Comparison of ENCODE assay signal across 1 cellular context in the genomic region with DNA sequence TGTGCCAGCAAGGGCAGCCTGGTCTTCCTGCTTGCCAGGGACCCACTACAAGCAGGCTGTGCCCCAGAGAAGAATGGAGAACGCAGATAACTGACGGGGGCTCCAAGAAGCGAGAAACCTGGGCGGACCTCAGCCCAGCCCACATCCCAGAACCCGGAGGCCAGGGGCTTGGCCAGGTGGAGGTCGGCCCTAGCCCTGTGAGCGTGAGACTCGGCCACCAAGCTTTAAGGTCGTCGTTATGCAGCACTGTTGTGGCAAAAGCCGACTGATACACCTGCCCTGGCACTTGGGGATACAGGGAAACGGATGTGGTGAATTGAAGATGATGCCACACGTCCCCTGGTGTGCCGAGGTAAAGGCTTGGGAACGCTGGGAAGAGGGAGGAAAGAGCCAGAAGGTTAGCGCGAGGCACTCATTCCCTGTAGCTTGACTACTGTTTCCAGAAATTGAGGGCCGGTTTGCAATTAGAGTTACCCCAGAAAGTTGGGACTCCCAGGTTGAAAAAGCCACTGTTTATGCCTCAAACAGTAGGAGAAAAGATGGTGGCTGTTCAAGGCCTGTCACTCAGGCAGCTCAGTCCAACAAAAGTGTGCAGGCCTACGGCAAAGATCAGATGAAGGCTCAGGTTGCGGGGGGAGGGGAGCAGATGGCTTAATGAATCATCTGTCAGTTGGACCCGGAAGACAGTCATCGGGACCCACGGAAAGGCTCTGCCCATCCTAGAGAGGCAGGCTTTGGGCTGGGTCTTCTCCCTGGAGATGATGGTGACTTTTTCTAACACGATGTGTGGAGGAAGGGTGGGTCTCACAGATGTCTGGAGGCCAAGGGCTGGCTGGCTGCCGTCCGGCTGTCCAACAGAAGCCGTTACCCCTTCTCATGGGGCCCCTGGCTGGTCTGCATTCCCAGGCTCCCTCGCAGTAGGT.
TF ChIP-seq lines count a peak whose summit lies in the region.

No MANE protein-coding gene starts in this region.

TF ChIP-seq in HepG2, 621 proteins besides CTCF, POLR2A, EP300 and RAD21 (continues in another document):
- TF ChIP-seq SSRP1 (CRISPR knock-in tag; IDR thresholded peaks at IDR 0.05), result no peak
- TF ChIP-seq ZBTB1 (CRISPR knock-in tag; IDR thresholded peaks at IDR 0.05; ENCODE audit: borderline replicate concordance), result no peak
- TF ChIP-seq KMT2B (CRISPR knock-in tag; IDR thresholded peaks at IDR 0.05), result peak; percentile 18; the same call in 1 of the 2 replicates
- peak; percentile 13; the same call in 1 of the 2 replicates for TF ChIP-seq HMG20A (CRISPR knock-in tag; IDR thresholded peaks at IDR 0.05; ENCODE audit: borderline replicate concordance)
- TF ChIP-seq, protein P1, sequence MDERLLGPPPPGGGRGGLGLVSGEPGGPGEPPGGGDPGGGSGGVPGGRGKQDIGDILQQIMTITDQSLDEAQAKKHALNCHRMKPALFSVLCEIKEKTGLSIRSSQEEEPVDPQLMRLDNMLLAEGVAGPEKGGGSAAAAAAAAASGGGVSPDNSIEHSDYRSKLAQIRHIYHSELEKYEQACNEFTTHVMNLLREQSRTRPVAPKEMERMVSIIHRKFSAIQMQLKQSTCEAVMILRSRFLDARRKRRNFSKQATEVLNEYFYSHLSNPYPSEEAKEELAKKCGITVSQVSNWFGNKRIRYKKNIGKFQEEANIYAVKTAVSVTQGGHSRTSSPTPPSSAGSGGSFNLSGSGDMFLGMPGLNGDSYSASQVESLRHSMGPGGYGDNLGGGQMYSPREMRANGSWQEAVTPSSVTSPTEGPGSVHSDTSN (CRISPR knock-in tag; IDR thresholded peaks at IDR 0.05), result peak; percentile 76
- TF ChIP-seq, protein P2, sequence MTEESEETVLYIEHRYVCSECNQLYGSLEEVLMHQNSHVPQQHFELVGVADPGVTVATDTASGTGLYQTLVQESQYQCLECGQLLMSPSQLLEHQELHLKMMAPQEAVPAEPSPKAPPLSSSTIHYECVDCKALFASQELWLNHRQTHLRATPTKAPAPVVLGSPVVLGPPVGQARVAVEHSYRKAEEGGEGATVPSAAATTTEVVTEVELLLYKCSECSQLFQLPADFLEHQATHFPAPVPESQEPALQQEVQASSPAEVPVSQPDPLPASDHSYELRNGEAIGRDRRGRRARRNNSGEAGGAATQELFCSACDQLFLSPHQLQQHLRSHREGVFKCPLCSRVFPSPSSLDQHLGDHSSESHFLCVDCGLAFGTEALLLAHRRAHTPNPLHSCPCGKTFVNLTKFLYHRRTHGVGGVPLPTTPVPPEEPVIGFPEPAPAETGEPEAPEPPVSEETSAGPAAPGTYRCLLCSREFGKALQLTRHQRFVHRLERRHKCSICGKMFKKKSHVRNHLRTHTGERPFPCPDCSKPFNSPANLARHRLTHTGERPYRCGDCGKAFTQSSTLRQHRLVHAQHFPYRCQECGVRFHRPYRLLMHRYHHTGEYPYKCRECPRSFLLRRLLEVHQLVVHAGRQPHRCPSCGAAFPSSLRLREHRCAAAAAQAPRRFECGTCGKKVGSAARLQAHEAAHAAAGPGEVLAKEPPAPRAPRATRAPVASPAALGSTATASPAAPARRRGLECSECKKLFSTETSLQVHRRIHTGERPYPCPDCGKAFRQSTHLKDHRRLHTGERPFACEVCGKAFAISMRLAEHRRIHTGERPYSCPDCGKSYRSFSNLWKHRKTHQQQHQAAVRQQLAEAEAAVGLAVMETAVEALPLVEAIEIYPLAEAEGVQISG (CRISPR knock-in tag; IDR thresholded peaks at IDR 0.05), result peak; percentile 49; the same call in 1 of the 2 replicates
- TF ChIP-seq FOSL2 (CRISPR knock-in tag; IDR thresholded peaks at IDR 0.05), result peak; percentile 91
- peak; percentile 88 for TF ChIP-seq SAP130 (CRISPR knock-in tag; IDR thresholded peaks at IDR 0.05; ENCODE audit: low read depth)
- TF ChIP-seq, protein P3, sequence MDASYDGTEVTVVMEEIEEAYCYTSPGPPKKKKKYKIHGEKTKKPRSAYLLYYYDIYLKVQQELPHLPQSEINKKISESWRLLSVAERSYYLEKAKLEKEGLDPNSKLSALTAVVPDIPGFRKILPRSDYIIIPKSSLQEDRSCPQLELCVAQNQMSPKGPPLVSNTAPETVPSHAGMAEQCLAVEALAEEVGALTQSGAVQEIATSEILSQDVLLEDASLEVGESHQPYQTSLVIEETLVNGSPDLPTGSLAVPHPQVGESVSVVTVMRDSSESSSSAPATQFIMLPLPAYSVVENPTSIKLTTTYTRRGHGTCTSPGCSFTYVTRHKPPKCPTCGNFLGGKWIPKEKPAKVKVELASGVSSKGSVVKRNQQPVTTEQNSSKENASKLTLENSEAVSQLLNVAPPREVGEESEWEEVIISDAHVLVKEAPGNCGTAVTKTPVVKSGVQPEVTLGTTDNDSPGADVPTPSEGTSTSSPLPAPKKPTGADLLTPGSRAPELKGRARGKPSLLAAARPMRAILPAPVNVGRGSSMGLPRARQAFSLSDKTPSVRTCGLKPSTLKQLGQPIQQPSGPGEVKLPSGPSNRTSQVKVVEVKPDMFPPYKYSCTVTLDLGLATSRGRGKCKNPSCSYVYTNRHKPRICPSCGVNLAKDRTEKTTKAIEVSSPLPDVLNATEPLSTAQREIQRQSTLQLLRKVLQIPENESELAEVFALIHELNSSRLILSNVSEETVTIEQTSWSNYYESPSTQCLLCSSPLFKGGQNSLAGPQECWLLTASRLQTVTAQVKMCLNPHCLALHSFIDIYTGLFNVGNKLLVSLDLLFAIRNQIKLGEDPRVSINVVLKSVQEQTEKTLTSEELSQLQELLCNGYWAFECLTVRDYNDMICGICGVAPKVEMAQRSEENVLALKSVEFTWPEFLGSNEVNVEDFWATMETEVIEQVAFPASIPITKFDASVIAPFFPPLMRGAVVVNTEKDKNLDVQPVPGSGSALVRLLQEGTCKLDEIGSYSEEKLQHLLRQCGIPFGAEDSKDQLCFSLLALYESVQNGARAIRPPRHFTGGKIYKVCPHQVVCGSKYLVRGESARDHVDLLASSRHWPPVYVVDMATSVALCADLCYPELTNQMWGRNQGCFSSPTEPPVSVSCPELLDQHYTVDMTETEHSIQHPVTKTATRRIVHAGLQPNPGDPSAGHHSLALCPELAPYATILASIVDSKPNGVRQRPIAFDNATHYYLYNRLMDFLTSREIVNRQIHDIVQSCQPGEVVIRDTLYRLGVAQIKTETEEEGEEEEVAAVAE (CRISPR knock-in tag; IDR thresholded peaks at IDR 0.05; ENCODE audit: borderline replicate concordance), result 0 out of 2 replicates have a peak, but pooled peaks have one; percentile 42
- no peak for TF ChIP-seq ZNF83 (CRISPR knock-in tag; IDR thresholded peaks at IDR 0.05; ENCODE audit: borderline replicate concordance)
- TF ChIP-seq SOX13 (IDR thresholded peaks at IDR 0.05), result no peak
- TF ChIP-seq SOX13 (CRISPR knock-in tag; conservative IDR thresholded peaks at IDR 0.05 in 1 of 2, IDR thresholded peaks at IDR 0.05 in 1 of 2), result peak in 1 of 2 experiments; percentile 26; a peak in 1 of 4 replicates
- no peak for TF ChIP-seq ZNF724P (CRISPR knock-in tag; IDR thresholded peaks at IDR 0.05; ENCODE audit: borderline replicate concordance)
- TF ChIP-seq, protein P4, sequence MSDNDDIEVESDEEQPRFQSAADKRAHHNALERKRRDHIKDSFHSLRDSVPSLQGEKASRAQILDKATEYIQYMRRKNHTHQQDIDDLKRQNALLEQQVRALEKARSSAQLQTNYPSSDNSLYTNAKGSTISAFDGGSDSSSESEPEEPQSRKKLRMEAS (IDR thresholded peaks at IDR 0.05), result peak; percentile 38
- TF ChIP-seq GABPA (IDR thresholded peaks at IDR 0.05; ENCODE audit: low read depth, low read length), result no peak
- 0 out of 2 replicates have a peak, but pooled peaks have one; percentile 30 for TF ChIP-seq GABPA (CRISPR knock-in tag; IDR thresholded peaks at IDR 0.05; ENCODE audit: low read depth)
- TF ChIP-seq, protein P5, sequence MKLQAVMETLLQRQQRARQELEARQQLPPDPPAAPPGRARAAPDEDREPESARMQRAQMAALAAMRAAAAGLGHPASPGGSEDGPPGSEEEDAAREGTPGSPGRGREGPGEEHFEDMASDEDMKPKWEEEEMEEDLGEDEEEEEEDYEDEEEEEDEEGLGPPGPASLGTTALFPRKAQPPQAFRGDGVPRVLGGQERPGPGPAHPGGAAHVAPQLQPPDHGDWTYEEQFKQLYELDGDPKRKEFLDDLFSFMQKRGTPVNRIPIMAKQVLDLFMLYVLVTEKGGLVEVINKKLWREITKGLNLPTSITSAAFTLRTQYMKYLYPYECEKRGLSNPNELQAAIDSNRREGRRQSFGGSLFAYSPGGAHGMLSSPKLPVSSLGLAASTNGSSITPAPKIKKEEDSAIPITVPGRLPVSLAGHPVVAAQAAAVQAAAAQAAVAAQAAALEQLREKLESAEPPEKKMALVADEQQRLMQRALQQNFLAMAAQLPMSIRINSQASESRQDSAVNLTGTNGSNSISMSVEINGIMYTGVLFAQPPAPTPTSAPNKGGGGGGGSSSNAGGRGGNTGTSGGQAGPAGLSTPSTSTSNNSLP (IDR thresholded peaks at IDR 0.05; ENCODE audit: low read depth, low read length), result peak; percentile 50; the same call in 1 of the 2 replicates
- TF ChIP-seq, protein P6, sequence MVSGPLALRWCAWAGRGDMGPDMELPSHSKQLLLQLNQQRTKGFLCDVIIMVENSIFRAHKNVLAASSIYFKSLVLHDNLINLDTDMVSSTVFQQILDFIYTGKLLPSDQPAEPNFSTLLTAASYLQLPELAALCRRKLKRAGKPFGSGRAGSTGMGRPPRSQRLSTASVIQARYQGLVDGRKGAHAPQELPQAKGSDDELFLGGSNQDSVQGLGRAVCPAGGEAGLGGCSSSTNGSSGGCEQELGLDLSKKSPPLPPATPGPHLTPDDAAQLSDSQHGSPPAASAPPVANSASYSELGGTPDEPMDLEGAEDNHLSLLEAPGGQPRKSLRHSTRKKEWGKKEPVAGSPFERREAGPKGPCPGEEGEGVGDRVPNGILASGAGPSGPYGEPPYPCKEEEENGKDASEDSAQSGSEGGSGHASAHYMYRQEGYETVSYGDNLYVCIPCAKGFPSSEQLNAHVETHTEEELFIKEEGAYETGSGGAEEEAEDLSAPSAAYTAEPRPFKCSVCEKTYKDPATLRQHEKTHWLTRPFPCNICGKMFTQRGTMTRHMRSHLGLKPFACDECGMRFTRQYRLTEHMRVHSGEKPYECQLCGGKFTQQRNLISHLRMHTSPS (CRISPR knock-in tag; IDR thresholded peaks at IDR 0.05; ENCODE audit: low read depth), result 0 out of 2 replicates have a peak, but pooled peaks have one; percentile 32
- TF ChIP-seq ZMAT3 (CRISPR knock-in tag; conservative IDR thresholded peaks at IDR 0.05), result no peak
- TF ChIP-seq, protein P7, sequence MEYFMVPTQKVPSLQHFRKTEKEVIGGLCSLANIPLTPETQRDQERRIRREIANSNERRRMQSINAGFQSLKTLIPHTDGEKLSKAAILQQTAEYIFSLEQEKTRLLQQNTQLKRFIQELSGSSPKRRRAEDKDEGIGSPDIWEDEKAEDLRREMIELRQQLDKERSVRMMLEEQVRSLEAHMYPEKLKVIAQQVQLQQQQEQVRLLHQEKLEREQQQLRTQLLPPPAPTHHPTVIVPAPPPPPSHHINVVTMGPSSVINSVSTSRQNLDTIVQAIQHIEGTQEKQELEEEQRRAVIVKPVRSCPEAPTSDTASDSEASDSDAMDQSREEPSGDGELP (IDR thresholded peaks at IDR 0.05; ENCODE audit: borderline replicate concordance, low read depth), result peak; percentile 65; the same call in 1 of the 2 replicates
- peak; percentile 76 for TF ChIP-seq ELF3 (CRISPR knock-in tag; IDR thresholded peaks at IDR 0.05)
- TF ChIP-seq, protein P8, sequence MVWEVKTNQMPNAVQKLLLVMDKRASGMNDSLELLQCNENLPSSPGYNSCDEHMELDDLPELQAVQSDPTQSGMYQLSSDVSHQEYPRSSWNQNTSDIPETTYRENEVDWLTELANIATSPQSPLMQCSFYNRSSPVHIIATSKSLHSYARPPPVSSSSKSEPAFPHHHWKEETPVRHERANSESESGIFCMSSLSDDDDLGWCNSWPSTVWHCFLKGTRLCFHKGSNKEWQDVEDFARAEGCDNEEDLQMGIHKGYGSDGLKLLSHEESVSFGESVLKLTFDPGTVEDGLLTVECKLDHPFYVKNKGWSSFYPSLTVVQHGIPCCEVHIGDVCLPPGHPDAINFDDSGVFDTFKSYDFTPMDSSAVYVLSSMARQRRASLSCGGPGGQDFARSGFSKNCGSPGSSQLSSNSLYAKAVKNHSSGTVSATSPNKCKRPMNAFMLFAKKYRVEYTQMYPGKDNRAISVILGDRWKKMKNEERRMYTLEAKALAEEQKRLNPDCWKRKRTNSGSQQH (CRISPR knock-in tag; IDR thresholded peaks at IDR 0.05; ENCODE audit: low read depth), result 0 out of 2 replicates have a peak, but pooled peaks have one; percentile 22
- peak; percentile 27; the same call in 1 of the 2 replicates for TF ChIP-seq SIN3A (IDR thresholded peaks at IDR 0.05; ENCODE audit: borderline replicate concordance, low read depth, low read length)
- TF ChIP-seq ZNF761 (CRISPR knock-in tag; conservative IDR thresholded peaks at IDR 0.05), result no peak
- TF ChIP-seq, protein P9, sequence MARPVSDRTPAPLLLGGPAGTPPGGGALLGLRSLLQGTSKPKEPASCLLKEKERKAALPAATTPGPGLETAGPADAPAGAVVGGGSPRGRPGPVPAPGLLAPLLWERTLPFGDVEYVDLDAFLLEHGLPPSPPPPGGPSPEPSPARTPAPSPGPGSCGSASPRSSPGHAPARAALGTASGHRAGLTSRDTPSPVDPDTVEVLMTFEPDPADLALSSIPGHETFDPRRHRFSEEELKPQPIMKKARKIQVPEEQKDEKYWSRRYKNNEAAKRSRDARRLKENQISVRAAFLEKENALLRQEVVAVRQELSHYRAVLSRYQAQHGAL (CRISPR knock-in tag; IDR thresholded peaks at IDR 0.05; ENCODE audit: not compliant biosample characterization), result no peak
- TF ChIP-seq, protein P10, sequence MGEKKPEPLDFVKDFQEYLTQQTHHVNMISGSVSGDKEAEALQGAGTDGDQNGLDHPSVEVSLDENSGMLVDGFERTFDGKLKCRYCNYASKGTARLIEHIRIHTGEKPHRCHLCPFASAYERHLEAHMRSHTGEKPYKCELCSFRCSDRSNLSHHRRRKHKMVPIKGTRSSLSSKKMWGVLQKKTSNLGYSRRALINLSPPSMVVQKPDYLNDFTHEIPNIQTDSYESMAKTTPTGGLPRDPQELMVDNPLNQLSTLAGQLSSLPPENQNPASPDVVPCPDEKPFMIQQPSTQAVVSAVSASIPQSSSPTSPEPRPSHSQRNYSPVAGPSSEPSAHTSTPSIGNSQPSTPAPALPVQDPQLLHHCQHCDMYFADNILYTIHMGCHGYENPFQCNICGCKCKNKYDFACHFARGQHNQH (CRISPR knock-in tag; IDR thresholded peaks at IDR 0.05), result peak; percentile 92; the same call in 1 of the 2 replicates
- 0 out of 2 replicates have a peak, but pooled peaks have one; percentile 50 for TF ChIP-seq ZFP82 (CRISPR knock-in tag; IDR thresholded peaks at IDR 0.05; ENCODE audit: borderline replicate concordance)
- TF ChIP-seq KDM4B (CRISPR knock-in tag; IDR thresholded peaks at IDR 0.05), result 0 out of 2 replicates have a peak, but pooled peaks have one; percentile 29
- TF ChIP-seq HNF4A (CRISPR knock-in tag; IDR thresholded peaks at IDR 0.05), result peak; percentile 15; the same call in 1 of the 2 replicates
- peak; percentile 59; the same call in 1 of the 2 replicates for TF ChIP-seq ZNF782 (CRISPR knock-in tag; IDR thresholded peaks at IDR 0.05; ENCODE audit: borderline replicate concordance)
- TF ChIP-seq, protein P11, sequence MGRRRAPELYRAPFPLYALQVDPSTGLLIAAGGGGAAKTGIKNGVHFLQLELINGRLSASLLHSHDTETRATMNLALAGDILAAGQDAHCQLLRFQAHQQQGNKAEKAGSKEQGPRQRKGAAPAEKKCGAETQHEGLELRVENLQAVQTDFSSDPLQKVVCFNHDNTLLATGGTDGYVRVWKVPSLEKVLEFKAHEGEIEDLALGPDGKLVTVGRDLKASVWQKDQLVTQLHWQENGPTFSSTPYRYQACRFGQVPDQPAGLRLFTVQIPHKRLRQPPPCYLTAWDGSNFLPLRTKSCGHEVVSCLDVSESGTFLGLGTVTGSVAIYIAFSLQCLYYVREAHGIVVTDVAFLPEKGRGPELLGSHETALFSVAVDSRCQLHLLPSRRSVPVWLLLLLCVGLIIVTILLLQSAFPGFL (CRISPR knock-in tag; IDR thresholded peaks at IDR 0.05), result no peak
- peak; percentile 60 for TF ChIP-seq SRSF1 (optimal IDR thresholded peaks at IDR 0.05; ENCODE audit: low read depth, low read length)
- TF ChIP-seq, protein P12, sequence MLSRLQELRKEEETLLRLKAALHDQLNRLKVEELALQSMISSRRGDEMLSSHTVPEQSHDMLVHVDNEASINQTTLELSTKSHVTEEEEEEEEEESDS (CRISPR knock-in tag; IDR thresholded peaks at IDR 0.05; ENCODE audit: borderline replicate concordance), result peak; percentile 32; the same call in 1 of the 2 replicates
